ENCODE assay signal across 37 cellular contexts in the genomic region with DNA sequence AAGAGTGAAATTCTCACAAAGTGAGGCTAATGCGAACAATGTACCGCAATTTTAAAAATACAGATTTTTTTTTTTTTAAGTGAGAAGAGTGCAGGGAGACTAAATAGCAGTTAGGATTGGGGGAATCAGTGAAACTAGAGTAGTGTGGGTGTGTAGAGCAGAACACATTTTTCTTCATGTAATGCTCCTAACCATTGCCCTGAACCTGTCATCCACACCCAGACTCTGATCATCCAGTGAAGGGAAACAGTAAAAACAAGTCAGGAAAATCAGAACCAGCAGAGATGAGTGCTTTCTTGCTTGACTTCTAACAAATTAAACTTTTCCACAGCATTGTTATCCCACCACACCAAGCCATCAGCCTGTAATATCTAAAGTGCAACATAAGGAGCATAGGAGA. TPM values are rescaled to one million over a fixed set of nuclear protein-coding genes. Genes with fewer than 3 reads are reported as not detected.
"Had no signal": no experiment of that assay in that cellular context is flagged by ENCODE, and none has a peak within 500 bp of the region (broad histone marks: within the 10 kb centered on the region; RNA-seq: fewer than 3 reads in every experiment).

No MANE protein-coding gene starts in this region.

- H3K4me1 ChIP-seq: adrenal gland, body of pancreas had no signal

- H3K27me3 ChIP-seq: adrenal gland, body of pancreas, cardiac muscle cell had no signal

- H3K27ac ChIP-seq: adrenal gland, body of pancreas, cardiac muscle cell, VCaP had no signal

- H3K36me3 Mint-ChIP-seq: activated CD4-positive, alpha-beta memory T cell treated with anti-CD3 and anti-CD28 coated beads for 36 hours; activated naive CD4-positive, alpha-beta T cell treated with anti-CD3 and anti-CD28 coated beads, Interleukin-2, amount 50 U/mL, for 72 hours; activated naive CD8-positive, alpha-beta T cell treated with anti-CD3 and anti-CD28 coated beads for 36 hours had no signal

- H3K27me3 Mint-ChIP-seq: activated B cell treated with CpG ODN at 0.5 μM for 24 hours had no signal

- H3K36me3 ChIP-seq: adrenal gland, cardiac muscle cell had no signal

- H3K9me3 ChIP-seq: adrenal gland, body of pancreas had no signal

- H3K4me3 ChIP-seq: adrenal gland, body of pancreas, cardiac muscle cell had no signal

- DNase-seq: activated B cell treated with CpG ODN at 0.5 μM for 24 hours; activated CD4-positive, alpha-beta memory T cell treated with anti-CD3 and anti-CD28 coated beads for 36 hours; activated CD4-positive, alpha-beta T cell treated with anti-CD3 and anti-CD28 coated beads for 4 hours; activated CD4-positive, alpha-beta T cell treated with anti-CD3 and anti-CD28 coated beads, Interleukin-2, amount 10 ng/mL, durations not matched to agents 24 days and 14 days; activated CD4-positive, alpha-beta T cell treated with anti-CD3 and anti-CD28 coated beads, Interleukin-2, amount 50 U/mL, for 1 hour; activated CD4-positive, alpha-beta T cell treated with anti-CD3 and anti-CD28 coated beads, Interleukin-2, amount 50 U/mL, for 4 hours; activated CD4-positive, CD25-positive, alpha-beta regulatory T cell treated with anti-CD3 and anti-CD28 coated beads, Interleukin-2, amount 50 U/mL, for 72 hours; activated CD8-positive, alpha-beta memory T cell treated with anti-CD3 and anti-CD28 coated beads, Interleukin-2, amount 50 U/mL, for 4 hours; activated CD8-positive, alpha-beta T cell treated with anti-CD3 and anti-CD28 coated beads for 36 hours; activated effector memory CD4-positive, alpha-beta T cell treated with anti-CD3 and anti-CD28 coated beads, Interleukin-2, amount 50 U/mL, for 16 hours; activated gamma-delta T cell treated with Interleukin-2 at 50 U/mL for 16 hours; activated naive CD4-positive, alpha-beta T cell; activated naive CD4-positive, alpha-beta T cell treated with anti-CD3 and anti-CD28 coated beads for 36 hours; activated naive CD4-positive, alpha-beta T cell treated with anti-CD3 and anti-CD28 coated beads, Interleukin-2, amount 50 U/mL, for 16 hours; activated naive CD8-positive, alpha-beta T cell treated with anti-CD3 and anti-CD28 coated beads for 36 hours; activated T-cell treated with anti-CD3 and anti-CD28 coated beads for 4 hours; activated T-cell treated with anti-CD3 and anti-CD28 coated beads, Interleukin-2, amount 50 U/mL, for 1 hour; activated T-cell treated with anti-CD3 and anti-CD28 coated beads, Interleukin-2, amount 50 U/mL, for 4 hours; activated T-cell treated with anti-CD3 and anti-CD28 coated beads, Interleukin-2, amount 50 U/mL, for 72 hours; adrenal gland; amniotic stem cell; aorta; body of pancreas; central memory CD4-positive, alpha-beta T cell; SW 1271; T-helper 1 cell; T-helper 2 cell; T-helper 9 cell had no signal

- H3K9me3 Mint-ChIP-seq: activated B cell treated with CpG ODN at 0.5 μM for 24 hours; activated CD4-positive, alpha-beta memory T cell treated with anti-CD3 and anti-CD28 coated beads for 36 hours; activated CD4-positive, alpha-beta T cell treated with anti-CD3 and anti-CD28 coated beads, Interleukin-2, amount 10 ng/mL, durations not matched to agents 24 days and 14 days; activated CD8-positive, alpha-beta T cell treated with anti-CD3 and anti-CD28 coated beads for 36 hours; activated naive CD4-positive, alpha-beta T cell treated with anti-CD3 and anti-CD28 coated beads for 36 hours; activated naive CD4-positive, alpha-beta T cell treated with anti-CD3 and anti-CD28 coated beads, Interleukin-2, amount 50 U/mL, for 72 hours; activated naive CD8-positive, alpha-beta T cell treated with anti-CD3 and anti-CD28 coated beads for 36 hours; activated T-cell treated with anti-CD3 and anti-CD28 coated beads, Interleukin-2, amount 50 U/mL, for 72 hours; activated T-helper 1 cell treated with anti-CD3 and anti-CD28 coated beads, Interleukin-12 subunit alpha, Interleukin-12 subunit beta, Interleukin-2, Interleukin-4 antibody, amounts not matched to agents 30 ng/mL and 10 ng/mL and 1 ng/mL, durations not matched to agents 14 hours and 24 hours and 36 hours; T-helper 1 cell treated with Interleukin-12 subunit alpha and Interleukin-12 subunit beta and Interleukin-4 antibody, amounts not matched to agents 30 μg/mL and 1 μg/mL, for 36 hours; T-helper 2 cell treated with Interferon-gamma antibody and Interleukin-4, amounts not matched to agents 5 μg/mL and 100 μg/mL, for 36 hours had no signal

- H3K27ac Mint-ChIP-seq: activated B cell treated with CpG ODN at 0.5 μM for 24 hours; activated CD4-positive, alpha-beta memory T cell treated with anti-CD3 and anti-CD28 coated beads for 36 hours; activated CD4-positive, alpha-beta T cell treated with anti-CD3 and anti-CD28 coated beads, Interleukin-2, amount 10 ng/mL, durations not matched to agents 24 days and 14 days; activated CD8-positive, alpha-beta T cell treated with anti-CD3 and anti-CD28 coated beads for 36 hours; activated naive CD4-positive, alpha-beta T cell treated with anti-CD3 and anti-CD28 coated beads for 36 hours; activated naive CD4-positive, alpha-beta T cell treated with anti-CD3 and anti-CD28 coated beads, Interleukin-2, amount 50 U/mL, for 72 hours; activated naive CD8-positive, alpha-beta T cell treated with anti-CD3 and anti-CD28 coated beads for 36 hours; activated T-cell treated with anti-CD3 and anti-CD28 coated beads, Interleukin-2, amount 50 U/mL, for 72 hours; activated T-helper 1 cell treated with anti-CD3 and anti-CD28 coated beads, Interleukin-12 subunit alpha, Interleukin-12 subunit beta, Interleukin-2, Interleukin-4 antibody, amounts not matched to agents 30 ng/mL and 10 ng/mL and 1 ng/mL, durations not matched to agents 14 hours and 24 hours and 36 hours; activated T-helper 17 cell treated with anti-CD3 and anti-CD28 coated beads, Interleukin-2, amount 50 U/mL, for 72 hours; T-helper 1 cell treated with Interleukin-12 subunit alpha and Interleukin-12 subunit beta and Interleukin-4 antibody, amounts not matched to agents 30 μg/mL and 1 μg/mL, for 36 hours; T-helper 2 cell treated with Interferon-gamma antibody and Interleukin-4, amounts not matched to agents 5 μg/mL and 100 μg/mL, for 36 hours had no signal

- H3K4me1 Mint-ChIP-seq: activated CD4-positive, alpha-beta T cell treated with anti-CD3 and anti-CD28 coated beads, Interleukin-2, amount 10 ng/mL, durations not matched to agents 24 days and 14 days; activated naive CD8-positive, alpha-beta T cell treated with anti-CD3 and anti-CD28 coated beads for 36 hours; activated T-helper 17 cell treated with anti-CD3 and anti-CD28 coated beads, Interleukin-2, amount 50 U/mL, for 72 hours had no signal

- H3K4me3 Mint-ChIP-seq: activated B cell treated with CpG ODN at 0.5 μM for 24 hours; activated CD4-positive, alpha-beta memory T cell treated with anti-CD3 and anti-CD28 coated beads for 36 hours; activated CD4-positive, alpha-beta T cell treated with anti-CD3 and anti-CD28 coated beads, Interleukin-2, amount 10 ng/mL, durations not matched to agents 24 days and 14 days; activated CD8-positive, alpha-beta T cell treated with anti-CD3 and anti-CD28 coated beads for 36 hours; activated naive CD4-positive, alpha-beta T cell treated with anti-CD3 and anti-CD28 coated beads for 36 hours; activated naive CD8-positive, alpha-beta T cell treated with anti-CD3 and anti-CD28 coated beads for 36 hours; activated T-cell treated with anti-CD3 and anti-CD28 coated beads, Interleukin-2, amount 50 U/mL, for 4 hours; activated T-cell treated with anti-CD3 and anti-CD28 coated beads, Interleukin-2, amount 50 U/mL, for 72 hours; activated T-helper 1 cell treated with anti-CD3 and anti-CD28 coated beads, Interleukin-12 subunit alpha, Interleukin-12 subunit beta, Interleukin-2, Interleukin-4 antibody, amounts not matched to agents 30 ng/mL and 10 ng/mL and 1 ng/mL, durations not matched to agents 14 hours and 24 hours and 36 hours; activated T-helper 17 cell treated with anti-CD3 and anti-CD28 coated beads, Interleukin-2, amount 50 U/mL, for 72 hours; T-helper 1 cell treated with Interleukin-12 subunit alpha and Interleukin-12 subunit beta and Interleukin-4 antibody, amounts not matched to agents 30 μg/mL and 1 μg/mL, for 36 hours; T-helper 2 cell treated with Interferon-gamma antibody and Interleukin-4, amounts not matched to agents 5 μg/mL and 100 μg/mL, for 36 hours had no signal

RNA-seq across cellular contexts. Expression of gene CADM3, which starts 9.1 kb away (rescaled TPM):
- total RNA-seq: activated CD4-positive, alpha-beta memory T cell treated with anti-CD3 and anti-CD28 coated beads for 36 hours; activated CD4-positive, alpha-beta T cell treated with anti-CD3 and anti-CD28 coated beads, Interleukin-2, amount 10 ng/mL, durations not matched to agents 24 days and 14 days; activated CD8-positive, alpha-beta memory T cell treated with anti-CD3 and anti-CD28 coated beads for 36 hours; activated CD8-positive, alpha-beta T cell treated with anti-CD3 and anti-CD28 coated beads for 36 hours; activated naive CD4-positive, alpha-beta T cell treated with anti-CD3 and anti-CD28 coated beads for 36 hours; activated naive CD4-positive, alpha-beta T cell treated with anti-CD3 and anti-CD28 coated beads, Interleukin-2, amount 50 U/mL, for 72 hours; activated naive CD8-positive, alpha-beta T cell treated with anti-CD3 and anti-CD28 coated beads for 36 hours; activated T-cell treated with anti-CD3 and anti-CD28 coated beads, Interleukin-2, amount 50 U/mL, for 4 hours; activated T-cell treated with anti-CD3 and anti-CD28 coated beads, Interleukin-2, amount 50 U/mL, for 72 hours; activated T-helper 1 cell treated with anti-CD3 and anti-CD28 coated beads, Interleukin-12 subunit alpha, Interleukin-12 subunit beta, Interleukin-2, Interleukin-4 antibody, amounts not matched to agents 30 ng/mL and 10 ng/mL and 1 ng/mL, durations not matched to agents 14 hours and 24 hours and 36 hours; activated T-helper 17 cell treated with anti-CD3 and anti-CD28 coated beads, Interleukin-2, amount 50 U/mL, for 72 hours; bronchial epithelial cell had no signal

RNA-seq across cellular contexts. Expression of gene ACKR1, which starts 24.2 kb away (rescaled TPM):
- total RNA-seq: activated CD4-positive, alpha-beta memory T cell treated with anti-CD3 and anti-CD28 coated beads for 36 hours; activated CD4-positive, alpha-beta T cell treated with anti-CD3 and anti-CD28 coated beads, Interleukin-2, amount 10 ng/mL, durations not matched to agents 24 days and 14 days; activated CD8-positive, alpha-beta T cell treated with anti-CD3 and anti-CD28 coated beads for 36 hours; activated naive CD4-positive, alpha-beta T cell treated with anti-CD3 and anti-CD28 coated beads for 36 hours; activated naive CD4-positive, alpha-beta T cell treated with anti-CD3 and anti-CD28 coated beads, Interleukin-2, amount 50 U/mL, for 72 hours; activated naive CD8-positive, alpha-beta T cell treated with anti-CD3 and anti-CD28 coated beads for 36 hours; activated T-cell treated with anti-CD3 and anti-CD28 coated beads, Interleukin-2, amount 50 U/mL, for 72 hours; activated T-helper 1 cell treated with anti-CD3 and anti-CD28 coated beads, Interleukin-12 subunit alpha, Interleukin-12 subunit beta, Interleukin-2, Interleukin-4 antibody, amounts not matched to agents 30 ng/mL and 10 ng/mL and 1 ng/mL, durations not matched to agents 14 hours and 24 hours and 36 hours; activated T-helper 17 cell treated with anti-CD3 and anti-CD28 coated beads, Interleukin-2, amount 50 U/mL, for 72 hours; bronchial epithelial cell had no signal
